In genomic region chr18:3461704-3462103, GRCh38 we compare ENCODE assay signal across 15 cellular contexts.
"Had no signal": no experiment of that assay in that cellular context is flagged by ENCODE, and none has a peak within 500 bp of the region (broad histone marks: within the 10 kb centered on the region; RNA-seq: fewer than 3 reads in every experiment).

No MANE protein-coding gene starts in this region.

- H3K4me3 ChIP-seq: ascending aorta, colonic mucosa, prostate gland, thoracic aorta had no signal

- H3K27me3 ChIP-seq: ascending aorta, colonic mucosa had no signal

- H3K27me3 Mint-ChIP-seq: activated CD8-positive, alpha-beta T cell treated with anti-CD3 and anti-CD28 coated beads for 36 hours; activated naive CD8-positive, alpha-beta T cell treated with anti-CD3 and anti-CD28 coated beads, Interleukin-2, amount 50 U/mL, for 24 hours; stimulated activated naive CD8-positive, alpha-beta T cell treated with anti-CD3 and anti-CD28 coated beads, Interleukin-15, Interleukin-2, amounts not matched to agents 100 ng/mL and 50 ng/mL, for 24 hours had no signal

- H3K36me3 ChIP-seq: colonic mucosa, prostate gland had no signal

- ATAC-seq: activated CD8-positive, alpha-beta T cell treated with anti-CD3 and anti-CD28 coated beads for 36 hours; activated naive CD8-positive, alpha-beta T cell treated with anti-CD3 and anti-CD28 coated beads, Interleukin-2, amount 50 U/mL, for 24 hours; activated T-cell treated with anti-CD3 and anti-CD28 coated beads, Interleukin-2, amount 50 U/mL, for 72 hours; sciatic nerve had no signal

- H3K9me3 ChIP-seq: ascending aorta, colonic mucosa, prostate gland, thoracic aorta had no signal

- H3K27ac ChIP-seq: ascending aorta, colonic mucosa, prostate gland, thoracic aorta had no signal

- H3K4me3 Mint-ChIP-seq: activated CD8-positive, alpha-beta T cell treated with anti-CD3 and anti-CD28 coated beads for 36 hours; activated naive CD8-positive, alpha-beta T cell treated with anti-CD3 and anti-CD28 coated beads, Interleukin-2, amount 50 U/mL, for 24 hours; activated T-cell treated with anti-CD3 and anti-CD28 coated beads, Interleukin-2, amount 50 U/mL, for 72 hours; mesothelial cell of epicardium; stimulated activated naive CD8-positive, alpha-beta T cell treated with anti-CD3 and anti-CD28 coated beads, Interleukin-15, Interleukin-2, amounts not matched to agents 100 ng/mL and 50 ng/mL, for 24 hours had no signal

- H3K27ac Mint-ChIP-seq: activated CD8-positive, alpha-beta T cell treated with anti-CD3 and anti-CD28 coated beads for 36 hours; activated naive CD8-positive, alpha-beta T cell treated with anti-CD3 and anti-CD28 coated beads, Interleukin-2, amount 50 U/mL, for 24 hours; mesothelial cell of epicardium; stimulated activated naive CD8-positive, alpha-beta T cell treated with anti-CD3 and anti-CD28 coated beads, Interleukin-15, Interleukin-2, amounts not matched to agents 100 ng/mL and 50 ng/mL, for 24 hours had no signal

- DNase-seq: activated CD8-positive, alpha-beta memory T cell treated with anti-CD3 and anti-CD28 coated beads, Interleukin-2, amount 50 U/mL, for 4 hours; activated CD8-positive, alpha-beta T cell treated with anti-CD3 and anti-CD28 coated beads for 36 hours; activated naive CD4-positive, alpha-beta T cell; activated naive CD8-positive, alpha-beta T cell treated with anti-CD3 and anti-CD28 coated beads, Interleukin-2, amount 50 U/mL, for 24 hours; activated T-cell treated with anti-CD3 and anti-CD28 coated beads, Interleukin-2, amount 50 U/mL, for 72 hours; colonic mucosa; hippocampal formation; SW 1271; T-helper 9 cell had no signal
